In genomic region chr7:105520620-105521019, GRCh38 we compare ENCODE assay signal across 8 cellular contexts. TPM values are rescaled to one million over a fixed set of nuclear protein-coding genes. Genes with fewer than 3 reads are reported as not detected.
DNase-seq lines count a peak whose midpoint lies in the region; ATAC-seq and TF ChIP-seq lines count a peak whose summit lies in the region.
"Not testable (repeated sequence)": the region's sequence is repeated elsewhere in the genome, so short reads cannot be mapped to it uniquely, and the experiment has no call there.

No MANE protein-coding gene starts in this region.

- intact Hi-C loops in PC-9 (cut with micrococcal nuclease; ENCODE audit: unreplicated experiment): loop anchor here (1.0 kb wide), 1 partner anchor 12 kb away; the partner anchor contains the start of gene RINT1
- intact Hi-C loops in MCF 10A (cut with micrococcal nuclease): not testable (repeated sequence)

- not testable (repeated sequence) for H3K9me3 ChIP-seq in BLaER1 treated with 17β-estradiol and CSF1 and Interleukin-3, amounts not matched to agents 10 nM and 100 nM (replicated peaks in 1 of 11); HEK293 (ENCODE audit: control insufficient read depth, insufficient read depth, low read depth, low read length); PC-9 (ENCODE audit: insufficient read depth, low read depth)

- H3K9me3 Mint-ChIP-seq in activated T-cell treated with anti-CD3 and anti-CD28 coated beads, Interleukin-2, amount 50 U/mL, for 4 hours; MCF 10A (ENCODE audit: unreplicated experiment); nephron progenitor cell; stimulated activated naive CD8-positive, alpha-beta T cell treated with anti-CD3 and anti-CD28 coated beads, Interleukin-15, amount 100 ng/mL, for 72 hours: not testable (repeated sequence)

- not testable (repeated sequence) for H3F3A ChIP-seq in PC-9 (ENCODE audit: insufficient read depth, low read depth)

- ATAC-seq in activated T-cell treated with anti-CD3 and anti-CD28 coated beads, Interleukin-2, amount 50 U/mL, for 4 hours; stimulated activated naive CD8-positive, alpha-beta T cell treated with anti-CD3 and anti-CD28 coated beads, Interleukin-15, amount 100 ng/mL, for 72 hours: not testable (repeated sequence)

- CTCF ChIA-PET in HEK293 (lab: Yijun Ruan, JAX); PC-9 (lab: Charles Lee): not testable (repeated sequence)
- CTCF ChIA-PET in MCF 10A (lab: Yijun Ruan, JAX): interaction anchor here (1.2 to 3.7 kb wide), 2 partner anchors 11 to 16 kb away, joined by 3 to 20 read pairs; partner anchors contain the start of gene RINT1

- BruUV-seq in PC-9 (replicated peaks; lab: Mats Ljungman, UMichigan) (TSS peak; percentile 54), MCF 10A (replicated peaks; lab: Mats Ljungman, UMichigan) (TSS peak; percentile 45)

- not testable (repeated sequence) for H3K27me3 ChIP-seq in BLaER1 treated with 17β-estradiol and CSF1 and Interleukin-3, amounts not matched to agents 10 nM and 100 nM; PC-9 (ENCODE audit: insufficient read depth, low read depth)

- not testable (repeated sequence) for H3K36me3 Mint-ChIP-seq in activated T-cell treated with anti-CD3 and anti-CD28 coated beads, Interleukin-2, amount 50 U/mL, for 4 hours (ENCODE audit: insufficient read depth)
- H3K36me3 Mint-ChIP-seq in MCF 10A (ENCODE audit: insufficient read depth, unreplicated experiment) (peaks cover 22% of the 10 kb centered on the region), nephron progenitor cell (ENCODE audit: low read depth) (peaks cover 32% of the 10 kb centered on the region)

- peak overlapping the region in 9 of 10 experiments; percentile 75 to 92 (median 87); a peak in 16 of 20 replicates for H3K4me3 ChIP-seq in BLaER1 treated with 17β-estradiol and CSF1 and Interleukin-3, amounts not matched to agents 10 nM and 100 nM
- H3K4me3 ChIP-seq in HEK293 (ENCODE audit: low read depth, low read length): not testable (repeated sequence)
- H3K4me3 ChIP-seq in PC-9: peak overlapping the region; percentile 89; the same call in 1 of the 2 replicates
- H3K4me3 ChIP-seq in iPS-11a (ENCODE audit: low read depth, low read length): peak overlapping the region; percentile 57

- TF ChIP-seq CTCF in HEK293 (tag by site-specific recombination; IDR thresholded peaks at IDR 0.05); PC-9 (conservative IDR thresholded peaks at IDR 0.05); MCF 10A (IDR thresholded peaks at IDR 0.05; ENCODE audit: unreplicated experiment); nephron progenitor cell (IDR thresholded peaks at IDR 0.05): not testable (repeated sequence)

- peaks cover 13% of the 10 kb centered on the region for H3K4me1 Mint-ChIP-seq in activated T-cell treated with anti-CD3 and anti-CD28 coated beads, Interleukin-2, amount 50 U/mL, for 4 hours (ENCODE audit: low read depth)
- not testable (repeated sequence) for H3K4me1 Mint-ChIP-seq in MCF 10A (ENCODE audit: insufficient read depth, unreplicated experiment)
- H3K4me1 Mint-ChIP-seq in nephron progenitor cell: peaks cover 18% of the 10 kb centered on the region
- peaks cover 37% of the 10 kb centered on the region for H3K4me1 Mint-ChIP-seq in stimulated activated naive CD8-positive, alpha-beta T cell treated with anti-CD3 and anti-CD28 coated beads, Interleukin-15, amount 100 ng/mL, for 72 hours

- H3K79me2 ChIP-seq in PC-9 (ENCODE audit: low read depth): peaks cover 55% of the 10 kb centered on the region

- peak overlapping the region; percentile 73 for H3K4me3 Mint-ChIP-seq in activated T-cell treated with anti-CD3 and anti-CD28 coated beads, Interleukin-2, amount 50 U/mL, for 4 hours
- H3K4me3 Mint-ChIP-seq in MCF 10A (ENCODE audit: unreplicated experiment): peak overlapping the region; percentile 86
- H3K4me3 Mint-ChIP-seq in nephron progenitor cell: peak overlapping the region; percentile 72
- H3K4me3 Mint-ChIP-seq in stimulated activated naive CD8-positive, alpha-beta T cell treated with anti-CD3 and anti-CD28 coated beads, Interleukin-15, amount 100 ng/mL, for 72 hours: peak overlapping the region; percentile 57

- DNase-seq in PC-9; activated T-cell treated with anti-CD3 and anti-CD28 coated beads, Interleukin-2, amount 50 U/mL, for 4 hours; MCF 10A (ENCODE audit: unreplicated experiment); nephron progenitor cell; stimulated activated naive CD8-positive, alpha-beta T cell treated with anti-CD3 and anti-CD28 coated beads, Interleukin-15, amount 100 ng/mL, for 72 hours: not testable (repeated sequence)

- peaks cover 0 to 45% (median 36%) of the 10 kb centered on the region in 11 experiments; a peak in 17 of 22 replicates for H3K36me3 ChIP-seq in BLaER1 treated with 17β-estradiol and CSF1 and Interleukin-3, amounts not matched to agents 10 nM and 100 nM
- peaks cover 3 to 21% of the 10 kb centered on the region in 2 experiments; a peak in 2 of 3 replicates for H3K36me3 ChIP-seq in HEK293 (ENCODE audit: control insufficient read depth in 2 of 2, insufficient read depth in 1 of 2, low read length in 2 of 2)
- not testable (repeated sequence) for H3K36me3 ChIP-seq in PC-9 (ENCODE audit: low read depth)

- H4K20me1 ChIP-seq in BLaER1 treated with 17β-estradiol and CSF1 and Interleukin-3, amounts not matched to agents 10 nM and 100 nM: peaks cover 0 to 62% (median 54%) of the 10 kb centered on the region in 11 experiments; a peak in 15 of 22 replicates
- H4K20me1 ChIP-seq in PC-9 (ENCODE audit: insufficient read depth): not testable (repeated sequence)

- peaks cover 27 to 48% (median 33%) of the 10 kb centered on the region in 10 experiments for H3K4me1 ChIP-seq in BLaER1 treated with 17β-estradiol and CSF1 and Interleukin-3, amounts not matched to agents 10 nM and 100 nM
- not testable (repeated sequence) for H3K4me1 ChIP-seq in HEK293 (ENCODE audit: control insufficient read depth, insufficient read depth, low read length)
- peaks cover 12% of the 10 kb centered on the region for H3K4me1 ChIP-seq in PC-9 (replicated peaks; ENCODE audit: insufficient read depth)

- H3K9me2 ChIP-seq in PC-9 (ENCODE audit: insufficient read depth): not testable (repeated sequence)

- H3K27me3 Mint-ChIP-seq in activated T-cell treated with anti-CD3 and anti-CD28 coated beads, Interleukin-2, amount 50 U/mL, for 4 hours (ENCODE audit: low read depth); MCF 10A (ENCODE audit: insufficient read depth, unreplicated experiment); stimulated activated naive CD8-positive, alpha-beta T cell treated with anti-CD3 and anti-CD28 coated beads, Interleukin-15, amount 100 ng/mL, for 72 hours: not testable (repeated sequence)
- H3K27me3 Mint-ChIP-seq in nephron progenitor cell (ENCODE audit: low read depth, poor library complexity): peaks cover 11% of the 10 kb centered on the region

- H3K27ac Mint-ChIP-seq in MCF 10A (ENCODE audit: low read depth, unreplicated experiment); nephron progenitor cell; stimulated activated naive CD8-positive, alpha-beta T cell treated with anti-CD3 and anti-CD28 coated beads, Interleukin-15, amount 100 ng/mL, for 72 hours: not testable (repeated sequence)

- H3K9ac ChIP-seq in BLaER1 treated with 17β-estradiol and CSF1 and Interleukin-3, amounts not matched to agents 10 nM and 100 nM: peak overlapping the region in 9 of 11 experiments; percentile 81 to 93 (median 88); a peak in 17 of 22 replicates

- H2AFZ ChIP-seq in PC-9: not testable (repeated sequence)

- peak overlapping the region; percentile 78 to 97 (median 90) for H3K4me2 ChIP-seq in BLaER1 treated with 17β-estradiol and CSF1 and Interleukin-3, amounts not matched to agents 10 nM and 100 nM
- peak overlapping the region; percentile 84 for H3K4me2 ChIP-seq in PC-9

- not testable (repeated sequence) for H3K27ac ChIP-seq in BLaER1 treated with 17β-estradiol and CSF1 and Interleukin-3, amounts not matched to agents 10 nM and 100 nM; HEK293 (ENCODE audit: extremely low read depth, low read depth, low read length); PC-9

- POLR2A ChIA-PET in HEK293 (lab: Yijun Ruan, JAX) (interaction anchor here (1.1 kb wide), 1 partner anchor 11 kb away, joined by 6 read pairs; the partner anchor contains the start of gene RINT1), MCF 10A (lab: Yijun Ruan, JAX) (interaction anchor here (0.6 to 1.5 kb wide), 7 partner anchors 11 to 536 kb away, joined by 3 to 7 read pairs (median 3); partner anchors contain the start of gene RINT1)
- POLR2A ChIA-PET in PC-9 (lab: Charles Lee; ENCODE audit: unreplicated experiment): not testable (repeated sequence)

TF ChIP-seq in HEK293, 187 proteins besides CTCF, POLR2A, EP300 and RAD21 (continues in another document):
- TF ChIP-seq GLIS1 (tag by site-specific recombination; IDR thresholded peaks at IDR 0.05): peak; percentile 49

RNA-seq across cellular contexts. Expression of gene PUS7, which starts 1.5 kb away (rescaled TPM):
- total RNA-seq in PC-9 (2021) (20.9 and 25.0 TPM in 2 replicates), MCF 10A (2022) (24.3 and 29.7 TPM in 2 replicates)
- total RNA-seq in activated T-cell treated with anti-CD3 and anti-CD28 coated beads, Interleukin-2, amount 50 U/mL, for 4 hours: 10 to 100 TPM; 34.4 to 53.9 (median 41.4) TPM

RNA-seq across cellular contexts. Expression of gene RINT1, which starts 11.4 kb away (rescaled TPM):
- total RNA-seq in PC-9 (2021) (21.4 and 25.1 TPM in 2 replicates), MCF 10A (2022) (26.9 and 29.2 TPM in 2 replicates)
- total RNA-seq in activated T-cell treated with anti-CD3 and anti-CD28 coated beads, Interleukin-2, amount 50 U/mL, for 4 hours: 10 to 100 TPM; 31.3 to 34.1 (median 31.5) TPM
